15 cellular contexts compared by ENCODE assay signal in genomic region chr19:29320076-29320475, GRCh38.
"Had no signal": no experiment of that assay in that cellular context is flagged by ENCODE, and none has a peak within 500 bp of the region (broad histone marks: within the 10 kb centered on the region; RNA-seq: fewer than 3 reads in every experiment).

No MANE protein-coding gene starts in this region.

- H3K4me1 ChIP-seq: foreskin keratinocyte had no signal

- H3K36me3 ChIP-seq: WERI-Rb-1 had no signal

- DNase-seq: activated CD4-positive, alpha-beta T cell treated with anti-CD3 and anti-CD28 coated beads for 36 hours; activated CD8-positive, alpha-beta memory T cell treated with anti-CD3 and anti-CD28 coated beads, Interleukin-2, amount 50 U/mL, for 4 hours; activated CD8-positive, alpha-beta T cell treated with anti-CD3 and anti-CD28 coated beads for 36 hours; activated effector memory CD4-positive, alpha-beta T cell treated with anti-CD3 and anti-CD28 coated beads, Interleukin-2, amount 50 U/mL, for 16 hours; activated T-cell treated with anti-CD3 and anti-CD28 coated beads, Interleukin-2, amount 50 U/mL, for 48 hours; cortex of kidney; effector memory CD4-positive, alpha-beta T cell; foreskin keratinocyte; mesendoderm; right cardiac atrium; small intestine; stimulated activated CD4-positive, alpha-beta T cell treated with anti-CD3 and anti-CD28 coated beads, Interleukin-4, amount 100 ng/mL, for 24 hours; stimulated activated naive CD4-positive, alpha-beta T cell; T-helper 17 cell; WERI-Rb-1 had no signal

- H3K27me3 ChIP-seq: foreskin keratinocyte had no signal

- H3K27ac ChIP-seq: foreskin keratinocyte, WERI-Rb-1 had no signal
